ENCODE assay signal across 18 cellular contexts in genomic region chrX:85561216-85561615, GRCh38.
"Had no signal": no experiment of that assay in that cellular context is flagged by ENCODE, and none has a peak within 500 bp of the region (broad histone marks: within the 10 kb centered on the region; RNA-seq: fewer than 3 reads in every experiment).

No MANE protein-coding gene starts in this region.

- H3K4me3 ChIP-seq: coronary artery, heart right ventricle, left ventricle myocardium inferior, lower lobe of right lung, mucosa of descending colon, skin epidermis, stomach had no signal

- H3K27ac Mint-ChIP-seq: naive thymus-derived CD8-positive, alpha-beta T cell had no signal

- H3K36me3 Mint-ChIP-seq: naive thymus-derived CD8-positive, alpha-beta T cell had no signal

- H3K27me3 Mint-ChIP-seq: naive thymus-derived CD8-positive, alpha-beta T cell had no signal

- ATAC-seq: heart right ventricle; left cardiac atrium; lower lobe of right lung; mucosa of descending colon; naive thymus-derived CD8-positive, alpha-beta T cell; sciatic nerve had no signal

- H3K27me3 ChIP-seq: heart right ventricle had no signal

- H3K36me3 ChIP-seq: heart right ventricle, left ventricle myocardium inferior, lower lobe of right lung, stomach had no signal

- H3K9me3 ChIP-seq: heart right ventricle, left ventricle myocardium inferior, lower lobe of right lung, mucosa of descending colon, stomach had no signal

- H3K27ac ChIP-seq: coronary artery, heart right ventricle, left ventricle myocardium inferior, lower lobe of right lung, skin epidermis, stomach had no signal

- H3K4me1 ChIP-seq: heart right ventricle, left ventricle myocardium inferior, lower lobe of right lung, stomach had no signal

- H3K4me3 Mint-ChIP-seq: naive thymus-derived CD8-positive, alpha-beta T cell had no signal

- H3K4me1 Mint-ChIP-seq: naive thymus-derived CD8-positive, alpha-beta T cell had no signal

- DNase-seq: effector CD4-positive, alpha-beta T cell; foreskin melanocyte; heart right ventricle; hypothalamus; left cardiac atrium; left ventricle myocardium inferior; lower lobe of right lung; mesenchymal stem cell; mucosa of descending colon; naive thymus-derived CD8-positive, alpha-beta T cell; posterior cingulate gyrus; stimulated activated naive CD4-positive, alpha-beta T cell; stomach; substantia nigra; trophoblast cell had no signal
